Comparison of ENCODE assay signal across 8 cellular contexts in genomic region chr15:99564221-99565030, GRCh38. TPM values are rescaled to one million over a fixed set of nuclear protein-coding genes. Genes with fewer than 3 reads are reported as not detected.
DNase-seq lines count a peak whose midpoint lies in the region; ATAC-seq, FAIRE-seq and TF ChIP-seq lines count a peak whose summit lies in the region.

No MANE protein-coding gene starts in this region.

- DNase-seq in GM03348 (ENCODE audit: low spot score) (peak; percentile 43), SK-N-MC (ENCODE audit: low read depth, low spot score) (no peak), endothelial cell of umbilical vein (ENCODE audit: low read depth, low spot score) (peak; percentile 44), mucosa of gallbladder (ENCODE audit: low spot score) (peak; percentile 18), aorta (peak in 1 of 2 donors; percentile 56), RCC 7860 (ENCODE audit: low spot score) (no peak)

- H3K9me3 ChIP-seq in HUES6 (ENCODE audit: control insufficient read depth, insufficient read depth, low read depth, low read length), result no peaks in the 10 kb centered on the region
- H3K9me3 ChIP-seq in SK-N-MC (ENCODE audit: low read depth, low read length), result no peaks in the 10 kb centered on the region
- H3K9me3 ChIP-seq in endothelial cell of umbilical vein (replicated peaks; ENCODE audit: control insufficient read depth, insufficient read depth, low read length), result no peaks in the 10 kb centered on the region
- no peaks in the 10 kb centered on the region for H3K9me3 ChIP-seq in aorta (ENCODE audit: control insufficient read depth, low read length)

- H4K20me1 ChIP-seq in endothelial cell of umbilical vein (replicated peaks; ENCODE audit: control insufficient read depth, extremely low read depth, insufficient read depth, low read length), result no peaks in the 10 kb centered on the region

- dilution Hi-C loops in endothelial cell of umbilical vein (cut with MboI; ENCODE audit: extremely low pct_ligation_motif_present, low sequenced_read_pairs), result no loop called here

- H2AFZ ChIP-seq in endothelial cell of umbilical vein (ENCODE audit: low read depth, low read length), result peak overlapping the region; percentile 73

- H3K9me1 ChIP-seq in endothelial cell of umbilical vein (replicated peaks; ENCODE audit: control insufficient read depth, extremely low read depth, insufficient read depth, low read length), result no peaks in the 10 kb centered on the region

- peak overlapping the region; percentile 81 for H3K4me3 ChIP-seq in HUES6 (ENCODE audit: low read depth, low read length)
- peak overlapping the region; percentile 59 for H3K4me3 ChIP-seq in SK-N-MC
- H3K4me3 ChIP-seq in endothelial cell of umbilical vein (replicated peaks in 1 of 3; ENCODE audit: insufficient read depth in 1 of 3, low read depth in 1 of 3, low read length in 3 of 3), result peak overlapping the region in 2 of 3 experiments; percentile 9 to 20
- no peak overlapping the region for H3K4me3 ChIP-seq in aorta (ENCODE audit: low read length in 2 of 2)

- H3K9ac ChIP-seq in HUES6 (ENCODE audit: low read length) (peak overlapping the region; percentile 52), SK-N-MC (ENCODE audit: insufficient read length) (no peak overlapping the region), endothelial cell of umbilical vein (replicated peaks; ENCODE audit: extremely low read depth, insufficient read depth, low read length) (no peak overlapping the region)

- H3K79me2 ChIP-seq in endothelial cell of umbilical vein (ENCODE audit: control insufficient read depth, insufficient read depth, low read length), result peaks cover 31% of the 10 kb centered on the region

- CTCF ChIA-PET in endothelial cell of umbilical vein (lab: Charles Lee), result interaction anchor here (0.7 to 11.7 kb wide), 7 partner anchors 56 to 220 kb away, joined by 3 to 119 read pairs (median 3); no protein-coding TSS in a partner anchor

- no peak for TF ChIP-seq CTCF in endothelial cell of umbilical vein (IDR thresholded peaks at IDR 0.05; ENCODE audit: extremely low read depth in 1 of 2, insufficient read depth in 1 of 2, low read depth in 1 of 2, low read length in 2 of 2)

- H3K27ac ChIP-seq in HUES6 (ENCODE audit: low read depth, low read length) (no peak overlapping the region), SK-N-MC (peak overlapping the region; percentile 63), endothelial cell of umbilical vein (ENCODE audit: insufficient read depth, low read depth, low read length) (no peak overlapping the region), aorta (ENCODE audit: low read depth in 1 of 2, low read length in 2 of 2) (peak overlapping the region; percentile 76 to 79)

- ATAC-seq in GM21423 (IDR thresholded peaks at IDR 0.05; ENCODE audit: unreplicated experiment) (peak; percentile 26), aorta (ENCODE audit: low FRiP score) (no peak)

- TF ChIP-seq POLR2A in endothelial cell of umbilical vein (IDR thresholded peaks at IDR 0.05; ENCODE audit: low read depth, low read length), result no peak

- FAIRE-seq in endothelial cell of umbilical vein (lab: Jason Lieb, UNC) (peak; percentile 18), RCC 7860 (lab: Jason Lieb, UNC) (no peak)

- TSS peak; percentile 41 for BruUV-seq in endothelial cell of umbilical vein (replicated peaks; lab: Mats Ljungman, UMichigan)

- H3K4me1 ChIP-seq in HUES6 (ENCODE audit: control insufficient read depth, insufficient read depth, low read length) (peaks cover 38% of the 10 kb centered on the region), endothelial cell of umbilical vein (ENCODE audit: control insufficient read depth, extremely low read depth, insufficient read depth, low read length) (peaks cover 31% of the 10 kb centered on the region), aorta (ENCODE audit: control insufficient read depth in 1 of 2, insufficient read depth in 2 of 2, low read length in 2 of 2) (no peaks in the 10 kb centered on the region)

- H3K27me3 ChIP-seq in HUES6 (ENCODE audit: control insufficient read depth, insufficient read depth, low read length) (0 out of 2 replicates have a peak, but pooled peaks cover 4% of the 10 kb centered on the region), endothelial cell of umbilical vein (ENCODE audit: control insufficient read depth in 2 of 2, insufficient read depth in 2 of 2, low read length in 2 of 2) (no peaks in the 10 kb centered on the region), aorta (ENCODE audit: control insufficient read depth in 1 of 2, insufficient read depth in 2 of 2, low read length in 1 of 2) (no peaks in the 10 kb centered on the region)

- POLR2A ChIA-PET in endothelial cell of umbilical vein (lab: Charles Lee), result no interaction called here

- 39 to 41% methylated on average over 11 of the region's 11 CpGs for WGBS in aorta, 2 donors

- intact Hi-C loops in endothelial cell of umbilical vein (cut with micrococcal nuclease) (loop anchor here (1.0 to 5.0 kb wide), 10 partner anchors 28 to 442 kb away; no protein-coding TSS in a partner anchor), aorta (cut with DNase I) (loop anchor here (2.0 to 10.0 kb wide), 6 partner anchors 28 to 270 kb away; no protein-coding TSS in a partner anchor)

- H3K36me3 ChIP-seq in HUES6 (ENCODE audit: control insufficient read depth, insufficient read depth, low read length), result no peaks in the 10 kb centered on the region
- no peaks in the 10 kb centered on the region for H3K36me3 ChIP-seq in SK-N-MC (ENCODE audit: insufficient read depth, low read length)
- no peaks in the 10 kb centered on the region for H3K36me3 ChIP-seq in endothelial cell of umbilical vein (ENCODE audit: control insufficient read depth in 2 of 2, extremely low read depth in 1 of 2, insufficient read depth in 2 of 2, low read length in 2 of 2)
- no peaks in the 10 kb centered on the region for H3K36me3 ChIP-seq in aorta (ENCODE audit: control insufficient read depth in 1 of 2, insufficient read depth in 2 of 2, low read length in 1 of 2)

- peak overlapping the region; percentile 25 for H3K4me2 ChIP-seq in endothelial cell of umbilical vein (ENCODE audit: insufficient read depth, low read length)

TF ChIP-seq in endothelial cell of umbilical vein, 7 proteins besides CTCF, POLR2A, EP300 and RAD21:
- TF ChIP-seq JUN (IDR thresholded peaks at IDR 0.05; ENCODE audit: borderline replicate concordance, insufficient read depth, insufficient read length, low read depth) (no peak), GATA2 (IDR thresholded peaks at IDR 0.05; ENCODE audit: insufficient read depth, insufficient read length, low read depth, low read length) (no peak), EZH2 (IDR thresholded peaks at IDR 0.05; ENCODE audit: borderline replicate concordance, low read depth, low read length, severe bottlenecking) (no peak), MYC (IDR thresholded peaks at IDR 0.05; ENCODE audit: low read depth, low read length) (no peak), POLR2AphosphoS5 (IDR thresholded peaks at IDR 0.05; ENCODE audit: insufficient read depth, low read depth, low read length) (no peak), FOS (IDR thresholded peaks at IDR 0.05; ENCODE audit: borderline replicate concordance, insufficient read depth, low read length) (no peak)
- TF ChIP-seq, protein P1, sequence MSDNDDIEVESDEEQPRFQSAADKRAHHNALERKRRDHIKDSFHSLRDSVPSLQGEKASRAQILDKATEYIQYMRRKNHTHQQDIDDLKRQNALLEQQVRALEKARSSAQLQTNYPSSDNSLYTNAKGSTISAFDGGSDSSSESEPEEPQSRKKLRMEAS (IDR thresholded peaks at IDR 0.05; ENCODE audit: insufficient read depth, insufficient read length), result no peak

RNA-seq across cellular contexts. Expression of gene MEF2A, which starts 1.4 kb away (rescaled TPM):
- total RNA-seq in endothelial cell of umbilical vein (45.3 and 50.1 TPM in 2 replicates), mucosa of gallbladder (50.6 TPM), aorta (100 to 1,000 TPM; 150 to 160 TPM)
- polyA plus RNA-seq in endothelial cell of umbilical vein (38.0 and 43.3 TPM in 2 replicates), aorta (10 to 100 TPM; 27.2 to 35.8 TPM)
- polyA plus RNA-seq in endothelial cell of umbilical vein (2011; cell fraction: cytosol; rRNA removed), result 21.0 and 23.1 TPM in 2 replicates
- 78.7 and 83.0 TPM in 2 replicates for polyA plus RNA-seq in endothelial cell of umbilical vein (2011; cell fraction: nucleus; rRNA removed)
- 18.9 and 23.3 TPM in 2 replicates for polyA plus RNA-seq in endothelial cell of umbilical vein (2012)
- 71.9 and 85.9 TPM in 2 replicates for polyA minus RNA-seq in endothelial cell of umbilical vein
- polyA minus RNA-seq in endothelial cell of umbilical vein (2011; cell fraction: cytosol; rRNA and poly(A)+ RNA removed), result 33.7 TPM
- 99.9 and 116 TPM in 2 replicates for polyA minus RNA-seq in endothelial cell of umbilical vein (2011; cell fraction: nucleus; rRNA and poly(A)+ RNA removed)

Comparison
In these comparisons a context has a peak if more than half of its experiments do, and no peak if none do; other contexts are left out.
1. DNase-seq: peak in GM03348 (single experiment), endothelial cell of umbilical vein (single experiment) and mucosa of gallbladder (single experiment); none in SK-N-MC (single experiment) and RCC 7860 (single experiment).
2. H3K27ac ChIP-seq: peak in SK-N-MC (single experiment) and aorta (2 of 2); none in HUES6 (single experiment) and endothelial cell of umbilical vein (single experiment).
3. H3K4me3 ChIP-seq: peak in HUES6 (single experiment), SK-N-MC (single experiment) and endothelial cell of umbilical vein (2 of 3); none in aorta (0 of 2).